8 cellular contexts compared by ENCODE assay signal in the genomic region with DNA sequence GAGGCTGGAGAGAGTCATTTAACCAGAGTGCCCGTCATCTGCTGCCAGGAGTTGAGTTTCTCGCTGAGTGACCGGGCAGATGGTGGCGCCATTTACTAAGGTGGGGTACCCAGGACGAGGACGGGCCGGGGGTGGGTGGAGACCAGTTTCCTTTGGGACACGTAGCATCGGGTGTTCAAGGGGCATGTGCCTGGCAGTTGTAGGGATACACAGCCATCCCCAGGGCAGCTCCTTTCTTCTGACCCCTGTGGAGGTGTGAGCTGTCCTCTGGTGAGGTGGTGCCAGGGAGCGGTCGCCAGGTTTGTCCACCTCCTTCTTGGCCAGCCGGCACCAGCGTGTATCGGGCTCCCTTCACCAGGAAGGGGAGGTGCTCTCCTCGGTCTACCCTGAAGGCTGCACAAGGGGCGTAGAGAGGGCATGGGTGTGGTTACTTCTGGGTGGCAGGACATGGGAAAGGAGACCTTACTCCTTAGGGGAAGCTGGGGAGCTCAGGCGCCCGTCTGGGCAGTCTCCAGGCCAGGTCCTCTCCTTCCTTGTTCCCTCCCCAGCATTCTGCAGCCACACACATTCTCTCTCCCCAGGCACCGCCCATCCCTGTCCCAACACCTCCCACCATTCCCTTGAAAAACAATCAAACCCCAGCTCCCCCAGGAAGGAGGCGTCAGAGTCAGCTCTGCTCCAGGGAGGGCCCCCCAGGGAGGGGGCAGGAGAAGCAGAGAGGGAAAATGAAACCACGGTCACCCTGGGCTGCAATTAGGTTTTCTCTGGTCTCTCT. TPM values are rescaled to one million over a fixed set of nuclear protein-coding genes. Genes with fewer than 3 reads are reported as not detected.
DNase-seq lines count a peak whose midpoint lies in the region; ATAC-seq and TF ChIP-seq lines count a peak whose summit lies in the region.

No MANE protein-coding gene starts in this region.

- peaks cover 18% of the 10 kb centered on the region for H3K4me1 Mint-ChIP-seq in Caco-2 (ENCODE audit: low read depth, unreplicated experiment)
- peaks cover 21% of the 10 kb centered on the region for H3K4me1 Mint-ChIP-seq in activated naive CD8-positive, alpha-beta T cell treated with anti-CD3 and anti-CD28 coated beads, Interleukin-2, amount 50 U/mL, for 24 hours

- H3K9me3 Mint-ChIP-seq in Caco-2 (ENCODE audit: unreplicated experiment) = no peaks in the 10 kb centered on the region
- H3K9me3 Mint-ChIP-seq in activated naive CD8-positive, alpha-beta T cell treated with anti-CD3 and anti-CD28 coated beads, Interleukin-2, amount 50 U/mL, for 24 hours = no peaks in the 10 kb centered on the region

- ATAC-seq in activated naive CD8-positive, alpha-beta T cell treated with anti-CD3 and anti-CD28 coated beads, Interleukin-2, amount 50 U/mL, for 24 hours = peak; percentile 59
- peak; percentile 70 for ATAC-seq in Right ventricle myocardium superior (ENCODE audit: poor library complexity)
- ATAC-seq in GM21576 (IDR thresholded peaks at IDR 0.05; ENCODE audit: unreplicated experiment) = no peak

- WGBS in urinary bladder = 4% methylated on average over 21 of the region's 21 CpGs

- H3K27me3 Mint-ChIP-seq in Caco-2 (ENCODE audit: insufficient read depth, unreplicated experiment) = no peaks in the 10 kb centered on the region
- peaks cover 15% of the 10 kb centered on the region for H3K27me3 Mint-ChIP-seq in activated naive CD8-positive, alpha-beta T cell treated with anti-CD3 and anti-CD28 coated beads, Interleukin-2, amount 50 U/mL, for 24 hours

- peak overlapping the region; percentile 79 for H3K4me3 Mint-ChIP-seq in Caco-2 (ENCODE audit: unreplicated experiment)
- H3K4me3 Mint-ChIP-seq in activated naive CD8-positive, alpha-beta T cell treated with anti-CD3 and anti-CD28 coated beads, Interleukin-2, amount 50 U/mL, for 24 hours = peak overlapping the region; percentile 76

- H3K36me3 Mint-ChIP-seq in Caco-2 (ENCODE audit: insufficient read depth, unreplicated experiment) = no peaks in the 10 kb centered on the region
- no peaks in the 10 kb centered on the region for H3K36me3 Mint-ChIP-seq in activated naive CD8-positive, alpha-beta T cell treated with anti-CD3 and anti-CD28 coated beads, Interleukin-2, amount 50 U/mL, for 24 hours (ENCODE audit: low read depth)

- peak overlapping the region; percentile 78 for H3K27ac Mint-ChIP-seq in Caco-2 (ENCODE audit: unreplicated experiment)
- peak overlapping the region; percentile 59 for H3K27ac Mint-ChIP-seq in activated naive CD8-positive, alpha-beta T cell treated with anti-CD3 and anti-CD28 coated beads, Interleukin-2, amount 50 U/mL, for 24 hours

- CTCF ChIA-PET in Caco-2 (lab: Charles Lee) = interaction anchor here (0.6 to 1.4 kb wide), 2 partner anchors 21 to 390 kb away, joined by 5 to 7 read pairs; partner anchors contain the start of gene APOL6

- no peaks in the 10 kb centered on the region for H3K9me3 ChIP-seq in Caco-2
- H3K9me3 ChIP-seq in HUES48 (ENCODE audit: control insufficient read depth, insufficient read depth, low read length) = no peaks in the 10 kb centered on the region

- BruUV-seq in Caco-2 (replicated peaks; lab: Mats Ljungman, UMichigan) = no TSS peak

- DNase-seq in Caco-2 = peak; percentile 76 to 79
- DNase-seq in SHP77 treated with DMSO at 0.1 percent for 48 hours (lab: John Stamatoyannopoulos, UW) = peak; percentile 70
- DNase-seq in activated naive CD8-positive, alpha-beta T cell treated with anti-CD3 and anti-CD28 coated beads, Interleukin-2, amount 50 U/mL, for 24 hours = peak; percentile 74
- DNase-seq in Right ventricle myocardium superior = peak; percentile 87
- DNase-seq in pons (ENCODE audit: low spot score) = peak; percentile 34

- H3K9ac ChIP-seq in HUES48 (ENCODE audit: low read depth, low read length) = peak overlapping the region; percentile 62

- H3K27ac ChIP-seq in HUES48 (ENCODE audit: low read depth, low read length) (peak overlapping the region; percentile 62), urinary bladder (ENCODE audit: low read depth) (peak overlapping the region; percentile 77)

- intact Hi-C loops in Caco-2 (cut with micrococcal nuclease; ENCODE audit: unreplicated experiment) (loop anchor here (1.0 kb wide), 3 partner anchors 112 to 294 kb away; no protein-coding TSS in a partner anchor), Right ventricle myocardium superior (cut with DNase I) (loop anchor here (5.0 to 10.0 kb wide), 3 partner anchors 207 to 295 kb away; no protein-coding TSS in a partner anchor)

- H3K27me3 ChIP-seq in Caco-2 (replicated peaks; ENCODE audit: control insufficient read depth, insufficient read depth, low read length) (no peaks in the 10 kb centered on the region; the same call in 1 of the 2 replicates), HUES48 (ENCODE audit: control insufficient read depth, insufficient read depth, low read length) (no peaks in the 10 kb centered on the region)

- POLR2A ChIA-PET in Caco-2 (lab: Charles Lee) = interaction anchor here (0.6 kb wide), 1 partner anchor 21 kb away, joined by 3 read pairs; no protein-coding TSS in a partner anchor

- peaks cover 8% of the 10 kb centered on the region for H3K4me1 ChIP-seq in Caco-2
- peaks cover 10% of the 10 kb centered on the region for H3K4me1 ChIP-seq in HUES48 (ENCODE audit: control insufficient read depth, insufficient read depth, low read length)
- no peaks in the 10 kb centered on the region for H3K4me1 ChIP-seq in urinary bladder (ENCODE audit: insufficient read depth)

- peak in 1 of 2 experiments; percentile 68 for TF ChIP-seq CTCF in Caco-2 (IDR thresholded peaks at IDR 0.05; ENCODE audit: insufficient read depth in 1 of 2, low read depth in 1 of 2, low read length in 1 of 2, severe bottlenecking in 1 of 2, unreplicated experiment in 1 of 2)

- peak overlapping the region; percentile 65 for H3K4me3 ChIP-seq in Caco-2 (ENCODE audit: low read depth, low read length)
- H3K4me3 ChIP-seq in HUES48 (ENCODE audit: low read depth, low read length) = peak overlapping the region; percentile 65
- H3K4me3 ChIP-seq in urinary bladder (ENCODE audit: low read depth, low read length) = peak overlapping the region; percentile 36

- H3K36me3 ChIP-seq in Caco-2 (ENCODE audit: control insufficient read depth, insufficient read depth, low read length) (no peaks in the 10 kb centered on the region), HUES48 (ENCODE audit: control insufficient read depth, insufficient read depth, low read length) (no peaks in the 10 kb centered on the region), urinary bladder (ENCODE audit: insufficient read depth) (no peaks in the 10 kb centered on the region)

RNA-seq across cellular contexts. Expression of gene MB, which starts 10.3 kb away (rescaled TPM):
- total RNA-seq in Caco-2 (2022) = 0.28 and 0.77 TPM in 2 replicates
- 19,506 TPM for total RNA-seq in Right ventricle myocardium superior
- 12.5 TPM for total RNA-seq in urinary bladder
- 0.32 TPM for polyA plus RNA-seq in urinary bladder

RNA-seq across cellular contexts. Expression of gene APOL6, which starts 20.8 kb away (rescaled TPM):
- total RNA-seq in Caco-2 (2022) (10.0 and 13.9 TPM in 2 replicates), Right ventricle myocardium superior (4.7 TPM), urinary bladder (23.6 TPM)
- polyA plus RNA-seq in urinary bladder = 7.0 TPM

Comparison
In these comparisons a context has a peak if more than half of its experiments do, and no peak if none do; other contexts are left out.
1. DNase-seq: peak in every context shown above with its lines; median percentile 87 in Right ventricle myocardium superior; 78 in Caco-2; 74 in activated naive CD8-positive, alpha-beta T cell treated with anti-CD3 and anti-CD28 coated beads, Interleukin-2, amount 50 U/mL, for 24 hours; 70 in SHP77 treated with DMSO at 0.1 percent for 48 hours; 34 in pons.
2. RNA of gene MB, which starts 10.3 kb away (total RNA-seq): 19,506 TPM in Right ventricle myocardium superior (single experiment); 12.5 TPM in urinary bladder (single experiment) and 0.28 to 0.77 TPM in Caco-2; every median in the first group is over 1,000 times any median in the second.
3. Peak in every context shown above with its lines, with median percentiles within 50 percentile points of each other: H3K4me3 ChIP-seq.